Comparison of ENCODE assay signal across 7 cellular contexts in the genomic region with DNA sequence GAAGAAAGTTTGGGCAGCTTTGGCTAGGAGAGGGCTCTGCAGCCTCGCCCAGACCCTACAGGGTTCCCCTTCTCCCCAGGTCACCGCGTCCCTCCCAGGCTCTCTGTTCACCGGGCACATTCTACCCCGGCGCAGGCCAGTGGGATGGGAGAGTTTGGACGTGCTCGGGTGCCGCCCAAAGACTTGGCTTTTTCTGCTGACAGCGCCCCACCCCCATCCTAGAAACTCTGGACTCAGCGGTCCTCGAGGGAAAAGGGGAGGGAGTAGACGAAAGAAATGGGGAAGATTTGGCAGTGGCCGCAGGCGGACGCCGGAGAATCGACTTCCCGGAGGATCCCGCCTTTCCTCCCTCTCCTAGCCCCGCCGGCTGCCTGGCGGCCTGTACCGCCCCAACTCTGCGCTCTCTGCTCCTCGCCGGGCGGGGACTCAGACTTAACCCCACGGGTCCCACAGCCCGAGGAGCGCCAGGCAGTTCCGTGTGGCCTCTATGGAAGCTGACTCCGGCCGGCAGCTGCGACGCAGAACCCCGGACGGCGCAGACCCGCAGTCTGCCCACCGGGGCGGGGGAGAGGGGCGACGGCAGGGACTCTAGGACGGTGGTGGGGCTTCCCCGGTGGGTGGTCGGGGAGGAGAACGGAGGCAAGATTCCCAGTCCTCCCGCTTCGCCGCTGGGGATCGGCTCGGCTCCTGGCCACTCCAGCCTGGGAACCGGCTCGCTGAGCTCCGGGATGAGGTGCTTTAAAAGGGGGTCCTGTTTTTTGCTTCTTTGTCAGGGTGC. TPM values are rescaled to one million over a fixed set of nuclear protein-coding genes. Genes with fewer than 3 reads are reported as not detected.
DNase-seq lines count a peak whose midpoint lies in the region; ATAC-seq and TF ChIP-seq lines count a peak whose summit lies in the region.

No MANE protein-coding gene starts in this region.

- peak overlapping the region; percentile 89 for H2AFZ ChIP-seq in PC-9

- CTCF ChIA-PET in PC-9 (lab: Charles Lee), result interaction anchor here (0.6 to 1.8 kb wide), 2 partner anchors 15 to 128 kb away, joined by 3 to 5 read pairs; no protein-coding TSS in a partner anchor

- intact Hi-C loops in PC-9 (cut with micrococcal nuclease; ENCODE audit: unreplicated experiment), result loop anchor here (1.0 to 5.0 kb wide), 4 partner anchors 29 to 267 kb away; no protein-coding TSS in a partner anchor

- peaks cover 23% of the 10 kb centered on the region for H3K4me1 ChIP-seq in PC-9 (replicated peaks; ENCODE audit: insufficient read depth)
- peaks cover 0 to 50% of the 10 kb centered on the region in 2 donors for H3K4me1 ChIP-seq in muscle layer of duodenum (ENCODE audit: control insufficient read depth in 1 of 2, insufficient read depth in 2 of 2, low read length in 2 of 2)

- peaks cover 19% of the 10 kb centered on the region for H3K79me2 ChIP-seq in PC-9 (ENCODE audit: low read depth)

- peak overlapping the region; percentile 50 for H3K4me3 ChIP-seq in H7 (ENCODE audit: insufficient read depth, low read depth, low read length)
- H3K4me3 ChIP-seq in PC-9, result peak overlapping the region; percentile 69
- H3K4me3 ChIP-seq in epithelial cell of esophagus (ENCODE audit: low read length), result peak overlapping the region; percentile 63
- peak overlapping the region; percentile 39 to 58 for H3K4me3 ChIP-seq in muscle layer of duodenum (ENCODE audit: low read depth in 1 of 2, low read length in 2 of 2)

- H3K36me3 ChIP-seq in H7 (replicated peaks; ENCODE audit: control insufficient read depth, insufficient read depth, low read length), result no peaks in the 10 kb centered on the region
- no peaks in the 10 kb centered on the region for H3K36me3 ChIP-seq in PC-9 (ENCODE audit: low read depth)
- H3K36me3 ChIP-seq in muscle layer of duodenum (ENCODE audit: control insufficient read depth in 1 of 2, insufficient read depth in 2 of 2, low read length in 2 of 2), result no peaks in the 10 kb centered on the region

- H3K4me2 ChIP-seq in PC-9, result peak overlapping the region; percentile 89

- no peaks in the 10 kb centered on the region; the same call in 1 of the 2 replicates for H3F3A ChIP-seq in PC-9 (ENCODE audit: insufficient read depth, low read depth)

- BruUV-seq in PC-9 (replicated peaks; lab: Mats Ljungman, UMichigan), result TSS peak; percentile 78

- H3K27me3 ChIP-seq in H7 (ENCODE audit: control insufficient read depth, insufficient read depth, low read length), result peaks cover 88% of the 10 kb centered on the region
- H3K27me3 ChIP-seq in PC-9 (ENCODE audit: insufficient read depth, low read depth), result no peaks in the 10 kb centered on the region
- H3K27me3 ChIP-seq in muscle layer of duodenum (ENCODE audit: low read depth, low read length), result peaks cover 87% of the 10 kb centered on the region

- H3K9me2 ChIP-seq in PC-9 (ENCODE audit: insufficient read depth), result no peaks in the 10 kb centered on the region

- POLR2A ChIA-PET in PC-9 (lab: Charles Lee; ENCODE audit: unreplicated experiment), result interaction anchor here (0.6 to 1.0 kb wide), 5 partner anchors 15 to 949 kb away, joined by 3 to 16 read pairs (median 4); no protein-coding TSS in a partner anchor

- TF ChIP-seq CTCF in PC-9 (conservative IDR thresholded peaks at IDR 0.05) (no peak), epithelial cell of esophagus (IDR thresholded peaks at IDR 0.05; ENCODE audit: insufficient read depth, low read depth, low read length, missing control alignments) (no peak)

- DNase-seq in H7 (peak; percentile 91), PC-9 (peak; percentile 67 to 79), epithelial cell of esophagus (ENCODE audit: low read depth) (peak; percentile 72), caudate nucleus (lab: John Stamatoyannopoulos, UW) (no peak)

- H4K20me1 ChIP-seq in PC-9 (ENCODE audit: insufficient read depth), result no peaks in the 10 kb centered on the region

- H3K27ac ChIP-seq in PC-9, result no peak overlapping the region
- no peak overlapping the region for H3K27ac ChIP-seq in muscle layer of duodenum (ENCODE audit: low read length)
- H3K27ac ChIP-seq in caudate nucleus (ENCODE audit: low read depth, low read length), result no peak overlapping the region

- ATAC-seq in GM19395 (IDR thresholded peaks at IDR 0.05; ENCODE audit: unreplicated experiment), result no peak
- no peak for ATAC-seq in HG03139 (IDR thresholded peaks at IDR 0.05; ENCODE audit: unreplicated experiment)

- H3K9me3 ChIP-seq in PC-9 (ENCODE audit: insufficient read depth, low read depth) (no peaks in the 10 kb centered on the region), muscle layer of duodenum (ENCODE audit: control insufficient read depth in 1 of 2, low read length in 2 of 2) (no peaks in the 10 kb centered on the region)

RNA-seq across cellular contexts. Expression of a gene that starts 0.9 kb away (rescaled TPM):
- total RNA-seq in H7 (2014; rRNA removed; shearing (Covaris generic)), result 0.07 and 0.80 TPM in 2 replicates
- 10.2 and 11.9 TPM in 2 replicates for total RNA-seq in PC-9 (2021)

Comparison
In these comparisons a context has a peak if more than half of its experiments do, and no peak if none do; other contexts are left out.
1. DNase-seq: peak in H7 (single experiment), PC-9 (2 of 2) and epithelial cell of esophagus (single experiment); none in caudate nucleus (0 of 61).
2. Peak in every context shown above with its lines, with median percentiles within 50 percentile points of each other: H3K4me3 ChIP-seq.